In genomic region chr11:73463359-73463758, GRCh38 we compare ENCODE assay signal across 15 cellular contexts.
DNase-seq lines count a peak whose midpoint lies in the region; FAIRE-seq and TF ChIP-seq lines count a peak whose summit lies in the region.
"Had no signal": no experiment of that assay in that cellular context is flagged by ENCODE, and none has a peak within 500 bp of the region (broad histone marks: within the 10 kb centered on the region; RNA-seq: fewer than 3 reads in every experiment).

No MANE protein-coding gene starts in this region.

- H3K79me2 ChIP-seq in keratinocyte (ENCODE audit: control insufficient read depth, insufficient read depth, low read length), result no peaks in the 10 kb centered on the region

- no peaks in the 10 kb centered on the region for H3K9me1 ChIP-seq in keratinocyte (ENCODE audit: control insufficient read depth, extremely low read depth, insufficient read depth, low read length)

- no peak overlapping the region for H3K9ac ChIP-seq in keratinocyte (ENCODE audit: control insufficient read depth, extremely low read depth, insufficient read depth, low read length)

- H3K27ac ChIP-seq in brain microvascular endothelial cell (peak overlapping the region; percentile 25), keratinocyte (ENCODE audit: control insufficient read depth, insufficient read depth, low read length) (no peak overlapping the region), tibial artery (no peak overlapping the region)
- H3K27ac ChIP-seq: gastrocnemius medialis had no signal

- intact Hi-C loops in tibial artery (cut with DNase I; ENCODE audit: low total_unique reads), result no loop called here

- H3K4me1 ChIP-seq in keratinocyte (ENCODE audit: control insufficient read depth, extremely low read depth, insufficient read depth, low read length) (no peaks in the 10 kb centered on the region), tibial artery (peaks cover 0 to 35% (median 12%) of the 10 kb centered on the region in 4 donors)

- no peaks in the 10 kb centered on the region for H3K36me3 ChIP-seq in brain microvascular endothelial cell (replicated peaks)
- H3K36me3 ChIP-seq in keratinocyte (ENCODE audit: control insufficient read depth in 2 of 2, extremely low read depth in 1 of 2, insufficient read depth in 2 of 2, low read length in 2 of 2), result peaks cover 0 to 1% of the 10 kb centered on the region in 2 experiments
- H3K36me3 ChIP-seq in tibial artery, result no peaks in the 10 kb centered on the region
- H3K36me3 ChIP-seq: gastrocnemius medialis had no signal

- dilution Hi-C loops in keratinocyte (cut with MboI; ENCODE audit: extremely low pct_ligation_motif_present, low sequenced_read_pairs), result no loop called here

- H3K36me3 Mint-ChIP-seq in type B pancreatic cell, result peaks cover 6% of the 10 kb centered on the region

- H3K27me3 Mint-ChIP-seq in type B pancreatic cell, result no peaks in the 10 kb centered on the region
- H3K27me3 Mint-ChIP-seq: activated CD4-positive, alpha-beta T cell treated with anti-CD3 and anti-CD28 coated beads for 36 hours had no signal

- H3K4me3 ChIP-seq in AG09309 (ENCODE audit: control insufficient read depth, low read depth, low read length) (no peak overlapping the region), brain microvascular endothelial cell (ENCODE audit: low read depth, low read length) (no peak overlapping the region), keratinocyte (ENCODE audit: control insufficient read depth in 2 of 3, extremely low read depth in 1 of 3, insufficient read depth in 2 of 3, low read depth in 1 of 3, low read length in 3 of 3) (no peak overlapping the region), tibial artery (no peak overlapping the region)
- H3K4me3 ChIP-seq: gastrocnemius medialis had no signal

- no peaks in the 10 kb centered on the region for H3K9me3 ChIP-seq in keratinocyte (ENCODE audit: control insufficient read depth, low read depth, low read length)
- H3K9me3 ChIP-seq in tibial artery, result no peaks in the 10 kb centered on the region
- H3K9me3 ChIP-seq: gastrocnemius medialis had no signal

- no peaks in the 10 kb centered on the region for H3K9me3 Mint-ChIP-seq in type B pancreatic cell

- H3K27me3 ChIP-seq in brain microvascular endothelial cell (replicated peaks), result no peaks in the 10 kb centered on the region
- H3K27me3 ChIP-seq in keratinocyte (ENCODE audit: control insufficient read depth, extremely low read depth, insufficient read depth, low read length), result no peaks in the 10 kb centered on the region
- H3K27me3 ChIP-seq in tibial artery, result no peaks in the 10 kb centered on the region
- H3K27me3 ChIP-seq: gastrocnemius medialis had no signal

- H3K4me3 Mint-ChIP-seq in type B pancreatic cell, result no peak overlapping the region
- H3K4me3 Mint-ChIP-seq: activated CD4-positive, alpha-beta T cell treated with anti-CD3 and anti-CD28 coated beads for 36 hours had no signal

- no peaks in the 10 kb centered on the region for H4K20me1 ChIP-seq in keratinocyte (ENCODE audit: control insufficient read depth, extremely low read depth, insufficient read depth, low read length)

- in situ Hi-C loops in brain microvascular endothelial cell (cut with HindIII; ENCODE audit: low pct_ligation_motif_present, low sequenced_read_pairs), result no loop called here

- peak; percentile 55 for FAIRE-seq in keratinocyte (lab: Jason Lieb, UNC)
- FAIRE-seq: HTR-8/SVneo had no signal

- H3K4me2 ChIP-seq in keratinocyte (ENCODE audit: control insufficient read depth, extremely low read depth, insufficient read depth, low read depth, low read length), result no peak overlapping the region

- H2AFZ ChIP-seq in keratinocyte (ENCODE audit: control insufficient read depth, low read length), result no peak overlapping the region

- TF ChIP-seq CTCF in AG09309 (IDR thresholded peaks at IDR 0.05; ENCODE audit: control insufficient read depth, insufficient read depth, low read depth, low read length, missing control alignments) (no peak), brain microvascular endothelial cell (IDR thresholded peaks at IDR 0.05; ENCODE audit: low read depth, low read length, missing control alignments) (no peak), keratinocyte (optimal IDR thresholded peaks at IDR 0.05 in 1 of 3, IDR thresholded peaks at IDR 0.05 in 1 of 3, conservative IDR thresholded peaks at IDR 0.05 in 1 of 3; ENCODE audit: extremely low read depth in 1 of 3, insufficient read depth in 2 of 3, low read length in 3 of 3) (no peak), type B pancreatic cell (conservative IDR thresholded peaks at IDR 0.05) (no peak), tibial artery (IDR thresholded peaks at IDR 0.05) (no peak)

- H3K4me1 Mint-ChIP-seq in type B pancreatic cell (ENCODE audit: unreplicated experiment), result peaks cover 13% of the 10 kb centered on the region
- H3K4me1 Mint-ChIP-seq: activated CD4-positive, alpha-beta T cell treated with anti-CD3 and anti-CD28 coated beads for 36 hours had no signal

- peak; percentile 40 for DNase-seq in AG09309 (ENCODE audit: low read depth)
- DNase-seq in LHCN-M2 (ENCODE audit: low read depth), result peak; percentile 91
- DNase-seq in brain microvascular endothelial cell, result peak; percentile 86
- no peak for DNase-seq in keratinocyte (ENCODE audit: low read depth, low spot score)
- no peak for DNase-seq in NCI-H446 treated with DMSO at 0.1 percent for 48 hours (lab: John Stamatoyannopoulos, UW)
- no peak for DNase-seq in nucleus accumbens (lab: John Stamatoyannopoulos, UW)
- DNase-seq in type B pancreatic cell (ENCODE audit: extremely low spot score, unreplicated experiment), result no peak
- no peak for DNase-seq in tibial artery
- DNase-seq: activated CD4-positive, alpha-beta T cell treated with anti-CD3 and anti-CD28 coated beads for 36 hours; activated T-cell treated with anti-CD3 and anti-CD28 coated beads, Interleukin-2, amount 50 U/mL, for 1 hour; DMS53; gastrocnemius medialis; MM.1S; NCI-H2171 treated with DMSO at 0.1 percent for 48 hours had no signal

- no peak overlapping the region for H3K27ac Mint-ChIP-seq in type B pancreatic cell
- H3K27ac Mint-ChIP-seq: activated CD4-positive, alpha-beta T cell treated with anti-CD3 and anti-CD28 coated beads for 36 hours had no signal

Comparison
In these comparisons a context has a peak if more than half of its experiments do, and no peak if none do; other contexts are left out.
1. DNase-seq: peak in AG09309 (single experiment), LHCN-M2 (single experiment) and brain microvascular endothelial cell (single experiment); none in keratinocyte (single experiment), NCI-H446 treated with DMSO at 0.1 percent for 48 hours (single experiment), nucleus accumbens (0 of 56), type B pancreatic cell (single experiment) and tibial artery (0 of 2).